In the genomic region with DNA sequence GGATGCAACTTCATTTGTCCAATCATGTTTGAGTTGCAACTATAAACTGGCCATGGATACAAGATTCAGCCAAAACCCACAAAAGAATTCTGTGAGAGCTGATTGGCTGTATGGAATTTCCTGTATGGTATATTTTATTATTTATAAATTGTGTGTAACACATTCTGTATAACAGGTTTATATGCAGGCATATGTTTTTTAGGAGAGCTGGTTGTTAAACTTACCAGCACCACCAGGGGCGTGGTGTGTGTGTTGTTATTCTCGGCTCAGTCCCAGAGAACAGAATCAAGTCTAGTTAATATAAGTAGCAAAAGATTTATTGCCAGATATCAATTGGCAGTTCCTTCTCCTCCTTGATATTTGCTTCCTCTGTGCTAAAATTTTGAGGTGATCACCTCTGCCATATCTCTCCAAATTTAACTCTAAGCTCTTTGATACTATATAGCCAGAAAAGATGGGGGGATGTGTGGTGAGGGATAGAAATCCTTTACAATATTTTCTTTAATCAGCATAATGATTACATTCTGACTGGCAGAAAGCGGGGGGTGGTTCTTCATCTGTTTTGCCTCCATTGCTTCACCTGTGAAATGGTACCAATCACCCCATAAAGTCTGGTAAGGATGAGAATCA, we compare ENCODE assay signal across 8 cellular contexts. TPM values are rescaled to one million over a fixed set of nuclear protein-coding genes. Genes with fewer than 3 reads are reported as not detected.
DNase-seq lines count a peak whose midpoint lies in the region; ATAC-seq lines count a peak whose summit lies in the region.

No MANE protein-coding gene starts in this region.

- no peak overlapping the region for H3K4me3 Mint-ChIP-seq in stimulated activated effector memory CD8-positive, alpha-beta T cell treated with anti-CD3 and anti-CD28 coated beads, Interleukin-12 subunit alpha, Interleukin-12 subunit beta, amount 100 ng/mL, for 72 hours
- H3K4me3 Mint-ChIP-seq in T-helper 17 cell = no peak overlapping the region

- H3K9me3 ChIP-seq in T-helper 17 cell (ENCODE audit: control insufficient read depth, low read length, poor library complexity, severe bottlenecking) = no peaks in the 10 kb centered on the region

- no peaks in the 10 kb centered on the region for H3K9me3 Mint-ChIP-seq in stimulated activated effector memory CD8-positive, alpha-beta T cell treated with anti-CD3 and anti-CD28 coated beads, Interleukin-12 subunit alpha, Interleukin-12 subunit beta, amount 100 ng/mL, for 72 hours

- H3K36me3 Mint-ChIP-seq in stimulated activated effector memory CD8-positive, alpha-beta T cell treated with anti-CD3 and anti-CD28 coated beads, Interleukin-12 subunit alpha, Interleukin-12 subunit beta, amount 100 ng/mL, for 72 hours = no peaks in the 10 kb centered on the region
- peaks cover 4% of the 10 kb centered on the region for H3K36me3 Mint-ChIP-seq in T-helper 17 cell (ENCODE audit: low read depth)

- ATAC-seq in stimulated activated effector memory CD8-positive, alpha-beta T cell treated with anti-CD3 and anti-CD28 coated beads, Interleukin-12 subunit alpha, Interleukin-12 subunit beta, amount 100 ng/mL, for 72 hours = no peak
- ATAC-seq in T-helper 17 cell = no peak

- H3K27ac Mint-ChIP-seq in stimulated activated effector memory CD8-positive, alpha-beta T cell treated with anti-CD3 and anti-CD28 coated beads, Interleukin-12 subunit alpha, Interleukin-12 subunit beta, amount 100 ng/mL, for 72 hours = no peak overlapping the region
- H3K27ac Mint-ChIP-seq in T-helper 17 cell = no peak overlapping the region

- peak; percentile 8 for DNase-seq in stimulated activated CD4-positive, alpha-beta T cell treated with anti-CD3 and anti-CD28 coated beads, Interleukin-1b, Interleukin-23, amount 100 ng/mL, for 48 hours
- DNase-seq in stimulated activated CD4-positive, alpha-beta T cell treated with anti-CD3 and anti-CD28 coated beads, Interleukin-12 subunit alpha, Interleukin-12 subunit beta, amount 100 ng/mL, for 4 hours = no peak
- DNase-seq in RPMI8226 (peak; percentile 72), fibroblast of gingiva (ENCODE audit: low read depth) (peak; percentile 16), T-helper 17 cell (no peak), NCI-H2029 treated with DMSO at 0.1 percent for 48 hours (lab: John Stamatoyannopoulos, UW) (no peak)
- peak; percentile 9 for DNase-seq in stimulated activated CD4-positive, alpha-beta T cell treated with anti-CD3 and anti-CD28 coated beads, Interleukin-4, amount 100 ng/mL, for 24 hours
- no peak for DNase-seq in stimulated activated effector memory CD8-positive, alpha-beta T cell treated with anti-CD3 and anti-CD28 coated beads, Interleukin-12 subunit alpha, Interleukin-12 subunit beta, amount 100 ng/mL, for 72 hours (ENCODE audit: low spot score in 2 of 2)

- H3K4me1 Mint-ChIP-seq in stimulated activated effector memory CD8-positive, alpha-beta T cell treated with anti-CD3 and anti-CD28 coated beads, Interleukin-12 subunit alpha, Interleukin-12 subunit beta, amount 100 ng/mL, for 72 hours = peaks cover 6% of the 10 kb centered on the region
- H3K4me1 Mint-ChIP-seq in T-helper 17 cell = peaks cover 9% of the 10 kb centered on the region

- H3K27me3 Mint-ChIP-seq in T-helper 17 cell = peaks cover 21% of the 10 kb centered on the region

RNA-seq across cellular contexts. Expression of gene CNBD2, which starts 22.9 kb away (rescaled TPM):
- total RNA-seq in T-helper 17 cell = 10 to 100 TPM; 11.7 to 16.6 TPM

RNA-seq across cellular contexts. Expression of gene SCAND1, which starts 37.0 kb away (rescaled TPM):
- total RNA-seq in T-helper 17 cell = 10 to 100 TPM; 54.6 to 60.7 TPM

Comparison
In these comparisons a context has a peak if more than half of its experiments do, and no peak if none do; other contexts are left out.
1. DNase-seq: peak in stimulated activated CD4-positive, alpha-beta T cell treated with anti-CD3 and anti-CD28 coated beads, Interleukin-1b, Interleukin-23, amount 100 ng/mL, for 48 hours (single experiment), RPMI8226 (single experiment), fibroblast of gingiva (single experiment) and stimulated activated CD4-positive, alpha-beta T cell treated with anti-CD3 and anti-CD28 coated beads, Interleukin-4, amount 100 ng/mL, for 24 hours (single experiment); none in stimulated activated CD4-positive, alpha-beta T cell treated with anti-CD3 and anti-CD28 coated beads, Interleukin-12 subunit alpha, Interleukin-12 subunit beta, amount 100 ng/mL, for 4 hours (single experiment), stimulated activated effector memory CD8-positive, alpha-beta T cell treated with anti-CD3 and anti-CD28 coated beads, Interleukin-12 subunit alpha, Interleukin-12 subunit beta, amount 100 ng/mL, for 72 hours (0 of 2), T-helper 17 cell (0 of 3) and NCI-H2029 treated with DMSO at 0.1 percent for 48 hours (single experiment).